ENCODE assay signal across 9 cellular contexts in the genomic region with DNA sequence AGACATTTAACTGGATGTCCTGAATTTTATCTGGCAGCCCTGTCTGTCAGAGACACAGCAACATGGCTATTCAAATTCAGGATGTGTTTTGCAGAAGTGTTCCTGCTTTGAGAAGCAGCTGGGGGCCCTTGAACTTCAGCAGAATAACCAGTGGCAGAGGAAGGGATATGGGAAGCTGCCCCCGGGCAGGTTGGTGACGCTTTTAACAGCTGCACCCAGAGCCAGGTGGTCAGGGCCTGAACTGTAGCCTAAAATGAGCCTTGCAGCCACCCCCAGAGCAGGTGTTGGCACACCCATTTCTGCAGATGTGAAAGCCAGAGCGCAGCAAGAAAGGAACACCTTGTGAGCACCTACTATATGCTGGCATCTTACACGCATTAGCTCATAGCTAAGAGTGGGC.
DNase-seq lines count a peak whose midpoint lies in the region; ATAC-seq and TF ChIP-seq lines count a peak whose summit lies in the region.
"Had no signal": no experiment of that assay in that cellular context is flagged by ENCODE, and none has a peak within 500 bp of the region (broad histone marks: within the 10 kb centered on the region; RNA-seq: fewer than 3 reads in every experiment).

No MANE protein-coding gene starts in this region.

- no peak overlapping the region for H3K4me3 Mint-ChIP-seq in immature natural killer cell

- H3K4me3 ChIP-seq in foreskin fibroblast (ENCODE audit: low read depth in 1 of 2, low read length in 2 of 2): no peak overlapping the region

- peak; percentile 50 for ATAC-seq in GM19395 (IDR thresholded peaks at IDR 0.05; ENCODE audit: unreplicated experiment)
- ATAC-seq in HG03432 (IDR thresholded peaks at IDR 0.05; ENCODE audit: unreplicated experiment): peak; percentile 40
- no peak for ATAC-seq in sciatic nerve

- intact Hi-C loops in sciatic nerve (cut with DNase I): no loop called here

- no peaks in the 10 kb centered on the region for H3K4me1 Mint-ChIP-seq in immature natural killer cell

- H3K36me3 Mint-ChIP-seq in immature natural killer cell: no peaks in the 10 kb centered on the region

- DNase-seq in CD1c-positive myeloid dendritic cell (ENCODE audit: extremely low spot score): peak; percentile 66
- DNase-seq in SW480 (ENCODE audit: low spot score): peak; percentile 24
- DNase-seq in NCI-H187 treated with DMSO at 0.1 percent for 48 hours (lab: John Stamatoyannopoulos, UW): no peak
- DNase-seq in immature natural killer cell: no peak
- no peak for DNase-seq in foreskin fibroblast
- no peak for DNase-seq in sciatic nerve (ENCODE audit: low spot score)
- DNase-seq: activated naive CD4-positive, alpha-beta T cell had no signal

- H3K27me3 Mint-ChIP-seq in immature natural killer cell (ENCODE audit: low read depth in 3 of 3): peaks cover 0 to 4% (median 3%) of the 10 kb centered on the region in 3 donors

- no peak overlapping the region for H3K27ac Mint-ChIP-seq in immature natural killer cell

- H3K9me3 Mint-ChIP-seq in immature natural killer cell: no peaks in the 10 kb centered on the region

- TF ChIP-seq CTCF in foreskin fibroblast (IDR thresholded peaks at IDR 0.05; ENCODE audit: low read depth, low read length): no peak

Comparison
In these comparisons a context has a peak if more than half of its experiments do, and no peak if none do; other contexts are left out.
1. DNase-seq: peak in CD1c-positive myeloid dendritic cell (single experiment) and SW480 (single experiment); none in NCI-H187 treated with DMSO at 0.1 percent for 48 hours (single experiment), immature natural killer cell (0 of 3), foreskin fibroblast (0 of 2) and sciatic nerve (single experiment).